In the genomic region with DNA sequence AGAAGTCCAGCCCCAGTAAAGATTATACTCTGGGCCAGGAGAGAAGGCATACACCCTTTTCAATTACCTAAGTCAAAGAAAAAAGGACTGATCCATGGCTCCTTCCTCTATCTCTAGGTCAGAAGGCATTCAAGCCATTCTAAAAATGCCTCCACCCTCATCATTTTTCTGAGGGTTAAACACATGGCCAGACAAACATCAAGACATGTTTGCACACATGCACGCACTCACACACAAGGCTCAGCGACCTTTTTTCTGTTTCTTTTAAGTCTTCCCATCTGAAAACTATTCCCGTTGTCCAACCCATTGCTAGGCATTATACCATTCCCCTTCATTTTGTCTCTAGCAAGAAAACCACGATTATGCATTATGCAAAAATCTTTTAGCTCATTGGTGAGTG, we compare ENCODE assay signal across 29 cellular contexts.
"Had no signal": no experiment of that assay in that cellular context is flagged by ENCODE, and none has a peak within 500 bp of the region (broad histone marks: within the 10 kb centered on the region; RNA-seq: fewer than 3 reads in every experiment).

No MANE protein-coding gene starts in this region.

- H3K9me3 ChIP-seq: left lung, lower lobe of right lung, pancreas, prostate gland, tibial nerve, upper lobe of left lung, vagina had no signal

- H3K4me3 ChIP-seq: left lung, lower lobe of right lung, pancreas, prostate gland, tibial nerve, upper lobe of left lung, vagina had no signal

- FAIRE-seq: islet of Langerhans, kidney, pancreas, small intestine had no signal

- H3K27me3 ChIP-seq: left lung, pancreas, tibial nerve, upper lobe of left lung, vagina had no signal

- ATAC-seq: left colon; left lung; lower lobe of right lung; naive thymus-derived CD4-positive, alpha-beta T cell; natural killer cell treated with Interleukin-12 subunit alpha and Interleukin-12 subunit beta and Interleukin-15 and Interleukin-18, amount 100 ng/mL, for 72 hours; pancreas; right cardiac atrium; sciatic nerve; stimulated activated memory B cell treated with anti-CD40 and anti-IgM and Interleukin-4, amounts not matched to agents 10 μg/mL and 1 μg/mL and 100 μg/mL, for 72 hours; stimulated activated naive CD8-positive, alpha-beta T cell treated with anti-CD3 and anti-CD28 coated beads, Interleukin-15, amount 100 ng/mL, for 72 hours had no signal

- DNase-seq: hypothalamus; immature natural killer cell; kidney; left colon; left lung; lower lobe of right lung; mesendoderm; naive thymus-derived CD4-positive, alpha-beta T cell; nucleus accumbens; pancreas; posterior cingulate gyrus; retina; right cardiac atrium; small intestine; stimulated activated CD4-positive, alpha-beta T cell treated with anti-CD3 and anti-CD28 coated beads, Interleukin-1b, Interleukin-23, amount 100 ng/mL, for 48 hours; stimulated activated CD4-positive, alpha-beta T cell treated with anti-CD3 and anti-CD28 coated beads, Interleukin-2, amount 100 ng/mL, for 48 hours; stimulated activated CD4-positive, alpha-beta T cell treated with anti-CD3 and anti-CD28 coated beads, Interleukin-4, amount 100 ng/mL, for 4 hours; stimulated activated CD8-positive, alpha-beta memory T cell treated with anti-CD3 and anti-CD28 coated beads, Interleukin-4, amount 100 ng/mL, for 48 hours; stimulated activated naive CD4-positive, alpha-beta T cell treated with Interleukin-2 at 50 U/mL for 16 hours; stimulated activated naive CD8-positive, alpha-beta T cell treated with anti-CD3 and anti-CD28 coated beads, Interleukin-15, amount 100 ng/mL, for 72 hours; substantia nigra; upper lobe of left lung had no signal

- H3K36me3 ChIP-seq: left lung, lower lobe of right lung, pancreas, prostate gland, tibial nerve, upper lobe of left lung, vagina had no signal

- H3K27ac ChIP-seq: left lung, lower lobe of right lung, pancreas, prostate gland, tibial nerve, upper lobe of left lung, vagina had no signal

- H3K4me1 ChIP-seq: left lung, lower lobe of right lung, pancreas, prostate gland, upper lobe of left lung, vagina had no signal
